ENCODE assay signal across 14 cellular contexts in the genomic region with DNA sequence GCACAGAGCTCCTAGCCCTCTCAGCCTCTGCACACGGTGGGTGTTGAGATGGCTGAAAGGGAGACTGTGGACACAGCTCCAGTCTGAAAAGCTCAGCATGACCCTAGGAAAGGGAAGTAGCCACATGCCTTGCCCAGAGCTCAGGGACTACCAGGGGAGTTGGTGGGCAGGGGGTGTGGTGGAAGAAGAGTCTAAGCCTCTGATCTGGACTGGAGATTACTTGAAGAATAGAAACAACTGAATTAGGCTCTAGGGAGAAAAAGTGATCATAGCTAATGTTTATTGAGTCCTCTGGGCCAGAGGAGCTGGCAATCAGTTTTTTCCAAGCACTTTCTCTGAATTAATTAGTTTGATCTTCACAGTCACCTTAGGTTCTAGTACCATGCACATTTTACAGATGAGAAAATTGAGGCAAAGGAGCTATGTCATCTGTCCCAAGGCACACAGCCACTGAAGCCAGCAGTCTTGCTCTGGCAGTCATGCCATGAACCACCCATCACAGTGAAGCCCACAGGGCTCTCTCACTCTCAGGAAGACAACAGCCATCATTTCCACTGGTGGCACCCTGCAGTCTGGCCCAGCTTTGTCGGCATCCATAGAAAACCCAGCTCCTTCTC. TPM values are rescaled to one million over a fixed set of nuclear protein-coding genes. Genes with fewer than 3 reads are reported as not detected.
A peak's percentile ranks its signal among the peaks of the same experiment; 100 is the strongest.
DNase-seq lines count a peak whose midpoint lies in the region; TF ChIP-seq lines count a peak whose summit lies in the region.
"Had no signal": no experiment of that assay in that cellular context is flagged by ENCODE, and none has a peak within 500 bp of the region (broad histone marks: within the 10 kb centered on the region; RNA-seq: fewer than 3 reads in every experiment).

No MANE protein-coding gene starts in this region.

- H3K36me3 ChIP-seq in BLaER1 (peaks cover 8% of the 10 kb centered on the region; the same call in 1 of the 2 replicates), MM.1S (replicated peaks; ENCODE audit: insufficient read depth, low read length) (no peaks in the 10 kb centered on the region), osteoblast (ENCODE audit: insufficient read depth, low read length) (no peaks in the 10 kb centered on the region)

- H4K20me1 ChIP-seq in BLaER1 (peaks cover 33% of the 10 kb centered on the region; the same call in 1 of the 2 replicates), MM.1S (ENCODE audit: insufficient read depth, low read length) (no peaks in the 10 kb centered on the region), osteoblast (ENCODE audit: insufficient read depth, low read length) (no peaks in the 10 kb centered on the region)

- H2AFZ ChIP-seq in MM.1S (ENCODE audit: low read length) (no peak overlapping the region), osteoblast (ENCODE audit: low read length) (no peak overlapping the region)

- H3K27me3 ChIP-seq in BLaER1 (no peaks in the 10 kb centered on the region), MM.1S (replicated peaks; ENCODE audit: insufficient read depth, low read length) (no peaks in the 10 kb centered on the region), osteoblast (ENCODE audit: insufficient read depth, low read length) (no peaks in the 10 kb centered on the region)

- H3K27ac ChIP-seq in BLaER1 (peak overlapping the region; percentile 88), MM.1S (ENCODE audit: low read length) (peak overlapping the region; percentile 98), osteoblast (ENCODE audit: low read depth, low read length) (no peak overlapping the region)

- DNase-seq in MM.1S (no peak), epithelial cell of esophagus (ENCODE audit: low read depth) (peak; percentile 13), osteoblast (ENCODE audit: insufficient read length, low spot score, missing footprints) (peak; percentile 84), D341Med (ENCODE audit: low spot score) (no peak), CD1c-positive myeloid dendritic cell (ENCODE audit: extremely low spot score) (no peak), NCI-H2171 (lab: John Stamatoyannopoulos, UW) (no peak), NCI-H446 treated with DMSO at 0.1 percent for 48 hours (lab: John Stamatoyannopoulos, UW) (no peak)
- DNase-seq: activated CD4-positive, alpha-beta T cell treated with anti-CD3 and anti-CD28 coated beads, Interleukin-2, amount 50 U/mL, for 48 hours; activated T-cell treated with anti-CD3 and anti-CD28 coated beads, Interleukin-2, amount 50 U/mL, for 48 hours; IMR-90; mesendoderm; nucleus accumbens; stimulated activated naive CD4-positive, alpha-beta T cell treated with Interleukin-2 at 50 U/mL for 16 hours had no signal

- H3K9me3 ChIP-seq in BLaER1 (no peaks in the 10 kb centered on the region), MM.1S (replicated peaks; ENCODE audit: insufficient read depth, low read length) (no peaks in the 10 kb centered on the region), osteoblast (ENCODE audit: low read depth, low read length) (no peaks in the 10 kb centered on the region)

- H3K4me3 ChIP-seq in BLaER1 (no peak overlapping the region), MM.1S (ENCODE audit: low read length) (no peak overlapping the region), epithelial cell of esophagus (ENCODE audit: low read length) (no peak overlapping the region), osteoblast (ENCODE audit: insufficient read depth, low read length) (no peak overlapping the region)

- H3K9ac ChIP-seq in BLaER1, result 0 out of 2 replicates have a peak overlapping the region, but pooled peaks have one; percentile 12
- H3K9ac ChIP-seq in MM.1S (ENCODE audit: low read length), result peak overlapping the region; percentile 92

- H3K79me2 ChIP-seq in MM.1S (ENCODE audit: low read length) (peaks cover 99% of the 10 kb centered on the region), osteoblast (ENCODE audit: insufficient read depth, low read length) (no peaks in the 10 kb centered on the region)

- no peaks in the 10 kb centered on the region for H3K9me2 ChIP-seq in MM.1S (replicated peaks; ENCODE audit: insufficient read depth, low read length)

- peak overlapping the region; percentile 84 for H3K4me2 ChIP-seq in BLaER1
- peak overlapping the region; percentile 93 for H3K4me2 ChIP-seq in MM.1S (ENCODE audit: low read depth, low read length)
- H3K4me2 ChIP-seq in osteoblast (ENCODE audit: insufficient read depth, low read length), result no peak overlapping the region

- peaks cover 100% of the 10 kb centered on the region for H3F3A ChIP-seq in MM.1S (ENCODE audit: insufficient read depth, low read length)

- H3K4me1 ChIP-seq in BLaER1 (peaks cover 79% of the 10 kb centered on the region), MM.1S (ENCODE audit: low read length) (peaks cover 98% of the 10 kb centered on the region), osteoblast (ENCODE audit: insufficient read depth, low read length) (no peaks in the 10 kb centered on the region)

- TF ChIP-seq CTCF in MM.1S (IDR thresholded peaks at IDR 0.05; ENCODE audit: low read length) (no peak), epithelial cell of esophagus (IDR thresholded peaks at IDR 0.05; ENCODE audit: insufficient read depth, low read depth, low read length, missing control alignments) (no peak), osteoblast (IDR thresholded peaks at IDR 0.05; ENCODE audit: extremely low read depth, low read depth, low read length) (no peak)

RNA-seq across cellular contexts. Expression of a gene that starts 10.3 kb away (rescaled TPM):
- 7.6 and 11.8 TPM in 2 replicates for total RNA-seq in osteoblast

Comparison
In these comparisons a context has a peak if more than half of its experiments do, and no peak if none do; other contexts are left out.
1. DNase-seq: peak in epithelial cell of esophagus (single experiment) and osteoblast (single experiment); none in MM.1S (single experiment), D341Med (single experiment), CD1c-positive myeloid dendritic cell (single experiment), NCI-H2171 (single experiment) and NCI-H446 treated with DMSO at 0.1 percent for 48 hours (single experiment).